In the genomic region with DNA sequence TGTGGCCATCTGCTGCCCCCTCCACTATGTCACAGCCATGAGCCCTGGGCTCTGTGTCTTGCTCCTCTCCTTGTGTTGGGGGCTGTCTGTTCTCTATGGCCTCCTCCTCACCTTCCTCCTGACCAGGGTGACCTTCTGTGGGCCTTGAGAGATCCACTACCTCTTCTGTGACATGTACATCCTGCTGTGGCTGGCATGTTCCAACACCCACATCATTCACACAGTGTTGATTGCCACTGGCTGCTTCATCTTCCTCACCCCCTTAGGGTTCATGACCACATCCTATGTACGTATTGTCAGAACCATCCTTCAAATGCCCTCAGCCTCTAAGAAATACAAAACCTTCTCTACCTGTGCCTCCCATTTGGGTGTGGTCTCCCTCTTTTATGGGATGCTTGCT, we compare ENCODE assay signal across 16 cellular contexts. TPM values are rescaled to one million over a fixed set of nuclear protein-coding genes. Genes with fewer than 3 reads are reported as not detected.
"Had no signal": no experiment of that assay in that cellular context is flagged by ENCODE, and none has a peak within 500 bp of the region (broad histone marks: within the 10 kb centered on the region; RNA-seq: fewer than 3 reads in every experiment).

No MANE protein-coding gene starts in this region.

RNA-seq across cellular contexts. Expression of a gene that starts 33.6 kb away (rescaled TPM):
- total RNA-seq: stomach, subcutaneous adipose tissue, temporal lobe, thoracic aorta, thyroid gland, tibial nerve, transverse colon, upper lobe of left lung, upper lobe of right lung, ureter, urinary bladder, uterus, vagina had no signal
- polyA plus RNA-seq: stomach, urinary bladder had no signal

RNA-seq across cellular contexts. Expression of a gene that starts 43.7 kb away (rescaled TPM):
- total RNA-seq: stomach, subcutaneous adipose tissue, suprapubic skin, temporal lobe, testis, thoracic aorta, thyroid gland, tibial nerve, transverse colon, upper lobe of left lung, upper lobe of right lung, ureter, urinary bladder, uterus, vagina had no signal
- polyA plus RNA-seq: stomach, thymus, urinary bladder had no signal

RNA-seq across cellular contexts. Expression of a gene that starts 57.1 kb away (rescaled TPM):
- total RNA-seq: stomach, subcutaneous adipose tissue, suprapubic skin, thyroid gland, transverse colon, upper lobe of left lung, upper lobe of right lung, ureter, urinary bladder, vagina had no signal
- polyA plus RNA-seq: stomach, urinary bladder had no signal
